ENCODE assay signal across 1 cellular context in genomic region chr6:145749632-145750031, GRCh38.
TF ChIP-seq lines count a peak whose summit lies in the region.

No MANE protein-coding gene starts in this region.

TF ChIP-seq in HCT116, 20 proteins besides CTCF, POLR2A, EP300 and RAD21 (continued from another document):
- TF ChIP-seq ZBTB33 (IDR thresholded peaks at IDR 0.05; ENCODE audit: extremely low read depth, insufficient replicate concordance, low read length) (no peak), TCF7L2 (IDR thresholded peaks at IDR 0.05; ENCODE audit: borderline replicate concordance, extremely low read depth, insufficient read depth, insufficient read length) (peak; percentile 64), JUND (IDR thresholded peaks at IDR 0.05) (peak; percentile 22; the same call in 1 of the 2 replicates)
